ENCODE assay signal across 7 cellular contexts in genomic region chr13:23967792-23968191, GRCh38.
DNase-seq lines count a peak whose midpoint lies in the region; ATAC-seq and TF ChIP-seq lines count a peak whose summit lies in the region.
"Not testable (repeated sequence)": the region's sequence is repeated elsewhere in the genome, so short reads cannot be mapped to it uniquely, and the experiment has no call there.

No MANE protein-coding gene starts in this region.

- H3K9me3 ChIP-seq in CD8-positive, alpha-beta T cell (ENCODE audit: low read length); T-helper 17 cell (ENCODE audit: control insufficient read depth, low read length, poor library complexity, severe bottlenecking): not testable (repeated sequence)

- not testable (repeated sequence) for H3K36me3 Mint-ChIP-seq in CD8-positive, alpha-beta T cell; T-helper 17 cell (ENCODE audit: low read depth); activated CD4-positive, alpha-beta memory T cell treated with anti-CD3 and anti-CD28 coated beads for 36 hours; activated T-cell treated with anti-CD3 and anti-CD28 coated beads, Interleukin-2, amount 50 U/mL, for 24 hours (ENCODE audit: low read depth); activated naive CD4-positive, alpha-beta T cell treated with anti-CD3 and anti-CD28 coated beads for 36 hours (ENCODE audit: low read depth); central memory CD8-positive, alpha-beta T cell (ENCODE audit: insufficient read depth); natural killer cell

- H3K9me3 Mint-ChIP-seq in CD8-positive, alpha-beta T cell; activated CD4-positive, alpha-beta memory T cell treated with anti-CD3 and anti-CD28 coated beads for 36 hours; activated T-cell treated with anti-CD3 and anti-CD28 coated beads, Interleukin-2, amount 50 U/mL, for 24 hours; activated naive CD4-positive, alpha-beta T cell treated with anti-CD3 and anti-CD28 coated beads for 36 hours; central memory CD8-positive, alpha-beta T cell; natural killer cell: not testable (repeated sequence)

- H3K27me3 ChIP-seq in CD8-positive, alpha-beta T cell (ENCODE audit: insufficient read depth, low read length) = not testable (repeated sequence)

- POLR2A ChIA-PET in CD8-positive, alpha-beta T cell (lab: Charles Lee) = interaction anchor here (0.7 kb wide), 1 partner anchor 236 kb away, joined by 3 read pairs; no protein-coding TSS in a partner anchor
- POLR2A ChIA-PET in activated CD4-positive, alpha-beta memory T cell treated with anti-CD3 and anti-CD28 coated beads for 36 hours (lab: Charles Lee) = interaction anchor here (0.6 kb wide), 1 partner anchor 1640 kb away, joined by 3 read pairs; no protein-coding TSS in a partner anchor

- peak overlapping the region; percentile 40 for H3K4me3 Mint-ChIP-seq in CD8-positive, alpha-beta T cell
- H3K4me3 Mint-ChIP-seq in T-helper 17 cell (peak overlapping the region; percentile 65), natural killer cell (peak overlapping the region; percentile 66)
- not testable (repeated sequence) for H3K4me3 Mint-ChIP-seq in activated CD4-positive, alpha-beta memory T cell treated with anti-CD3 and anti-CD28 coated beads for 36 hours; activated T-cell treated with anti-CD3 and anti-CD28 coated beads, Interleukin-2, amount 50 U/mL, for 24 hours
- peak overlapping the region; percentile 22 for H3K4me3 Mint-ChIP-seq in activated naive CD4-positive, alpha-beta T cell treated with anti-CD3 and anti-CD28 coated beads for 36 hours
- peak overlapping the region; percentile 36 for H3K4me3 Mint-ChIP-seq in central memory CD8-positive, alpha-beta T cell

- not testable (repeated sequence) for H3K27ac ChIP-seq in CD8-positive, alpha-beta T cell (ENCODE audit: low read depth, low read length)

- DNase-seq in CD8-positive, alpha-beta T cell; T-helper 17 cell; activated CD4-positive, alpha-beta memory T cell treated with anti-CD3 and anti-CD28 coated beads for 36 hours; activated T-cell treated with anti-CD3 and anti-CD28 coated beads, Interleukin-2, amount 50 U/mL, for 24 hours; activated naive CD4-positive, alpha-beta T cell treated with anti-CD3 and anti-CD28 coated beads for 36 hours; central memory CD8-positive, alpha-beta T cell (ENCODE audit: low spot score in 2 of 2); natural killer cell: not testable (repeated sequence)

- CTCF ChIA-PET in CD8-positive, alpha-beta T cell (lab: Charles Lee); activated CD4-positive, alpha-beta memory T cell treated with anti-CD3 and anti-CD28 coated beads for 36 hours (lab: Charles Lee); activated naive CD4-positive, alpha-beta T cell treated with anti-CD3 and anti-CD28 coated beads for 36 hours (lab: Charles Lee): not testable (repeated sequence)

- not testable (repeated sequence) for ATAC-seq in CD8-positive, alpha-beta T cell; T-helper 17 cell; central memory CD8-positive, alpha-beta T cell (replicated peaks; ENCODE audit: extremely low read depth, poor library complexity, severe bottlenecking); natural killer cell

- not testable (repeated sequence) for H3K4me3 ChIP-seq in CD8-positive, alpha-beta T cell (ENCODE audit: low read depth, low read length)

- H3K4me1 ChIP-seq in CD8-positive, alpha-beta T cell (ENCODE audit: insufficient read depth, low read length) = not testable (repeated sequence)

- H3K4me1 Mint-ChIP-seq in CD8-positive, alpha-beta T cell (ENCODE audit: low read depth) = peaks cover 15% of the 10 kb centered on the region
- H3K4me1 Mint-ChIP-seq in T-helper 17 cell = peaks cover 17% of the 10 kb centered on the region
- H3K4me1 Mint-ChIP-seq in activated CD4-positive, alpha-beta memory T cell treated with anti-CD3 and anti-CD28 coated beads for 36 hours (ENCODE audit: low read depth) = peaks cover 30% of the 10 kb centered on the region
- H3K4me1 Mint-ChIP-seq in activated T-cell treated with anti-CD3 and anti-CD28 coated beads, Interleukin-2, amount 50 U/mL, for 24 hours (ENCODE audit: low read depth) = peaks cover 38% of the 10 kb centered on the region
- H3K4me1 Mint-ChIP-seq in activated naive CD4-positive, alpha-beta T cell treated with anti-CD3 and anti-CD28 coated beads for 36 hours (ENCODE audit: low read depth) = peaks cover 29% of the 10 kb centered on the region
- peaks cover 22% of the 10 kb centered on the region for H3K4me1 Mint-ChIP-seq in central memory CD8-positive, alpha-beta T cell
- H3K4me1 Mint-ChIP-seq in natural killer cell = peaks cover 16 to 21% of the 10 kb centered on the region in 2 donors

- TF ChIP-seq CTCF in CD8-positive, alpha-beta T cell (IDR thresholded peaks at IDR 0.05); natural killer cell (IDR thresholded peaks at IDR 0.05): not testable (repeated sequence)

- intact Hi-C loops in CD8-positive, alpha-beta T cell (cut with DNase I, micrococcal nuclease) = loop anchor here (2.0 to 10.0 kb wide), 3 partner anchors 79 to 393 kb away; partner anchors contain the start of genes MIPEP (in 1 of the 2) and TNFRSF19 (in 1 of the 2)
- intact Hi-C loops in activated CD4-positive, alpha-beta memory T cell treated with anti-CD3 and anti-CD28 coated beads for 36 hours (cut with micrococcal nuclease) = loop anchor here (2.0 to 5.0 kb wide), 5 partner anchors 13 to 307 kb away; no protein-coding TSS in a partner anchor
- intact Hi-C loops in activated naive CD4-positive, alpha-beta T cell treated with anti-CD3 and anti-CD28 coated beads for 36 hours (cut with micrococcal nuclease) = loop anchor here (2.0 to 10.0 kb wide), 7 partner anchors 79 to 593 kb away; partner anchors contain the start of genes MIPEP and SPATA13
- intact Hi-C loops in natural killer cell (cut with micrococcal nuclease) = loop anchor here (2.0 kb wide), 2 partner anchors 13 to 47 kb away; no protein-coding TSS in a partner anchor

- peak overlapping the region; percentile 68 for H3K27ac Mint-ChIP-seq in CD8-positive, alpha-beta T cell
- peak overlapping the region; percentile 98 for H3K27ac Mint-ChIP-seq in T-helper 17 cell
- H3K27ac Mint-ChIP-seq in activated CD4-positive, alpha-beta memory T cell treated with anti-CD3 and anti-CD28 coated beads for 36 hours = peak overlapping the region; percentile 58
- H3K27ac Mint-ChIP-seq in activated T-cell treated with anti-CD3 and anti-CD28 coated beads, Interleukin-2, amount 50 U/mL, for 24 hours = peak overlapping the region; percentile 66
- H3K27ac Mint-ChIP-seq in activated naive CD4-positive, alpha-beta T cell treated with anti-CD3 and anti-CD28 coated beads for 36 hours = peak overlapping the region; percentile 74
- H3K27ac Mint-ChIP-seq in central memory CD8-positive, alpha-beta T cell (ENCODE audit: low read depth) = not testable (repeated sequence)
- peak overlapping the region; percentile 62 to 83 for H3K27ac Mint-ChIP-seq in natural killer cell

- not testable (repeated sequence) for H3K36me3 ChIP-seq in CD8-positive, alpha-beta T cell (ENCODE audit: insufficient read depth, low read length)

- H3K27me3 Mint-ChIP-seq in CD8-positive, alpha-beta T cell (ENCODE audit: low read depth); T-helper 17 cell; activated CD4-positive, alpha-beta memory T cell treated with anti-CD3 and anti-CD28 coated beads for 36 hours; activated T-cell treated with anti-CD3 and anti-CD28 coated beads, Interleukin-2, amount 50 U/mL, for 24 hours; activated naive CD4-positive, alpha-beta T cell treated with anti-CD3 and anti-CD28 coated beads for 36 hours (ENCODE audit: low read depth); central memory CD8-positive, alpha-beta T cell; natural killer cell (ENCODE audit: low read depth in 2 of 2): not testable (repeated sequence)
